Comparison of ENCODE assay signal across 1 cellular context in genomic region chr4:123922-124274, GRCh38.
A peak's percentile ranks its signal among the peaks of the same experiment; 100 is the strongest.
TF ChIP-seq lines count a peak whose summit lies in the region.

No MANE protein-coding gene starts in this region.

TF ChIP-seq in H1, 55 proteins besides CTCF, POLR2A, EP300 and RAD21:
- TF ChIP-seq KDM1A (IDR thresholded peaks at IDR 0.05; ENCODE audit: borderline replicate concordance, low read length) (peak; percentile 87; the same call in 1 of the 2 replicates), TBP (IDR thresholded peaks at IDR 0.05; ENCODE audit: low read depth, low read length) (peak; percentile 30; the same call in 1 of the 2 replicates)
